ENCODE assay signal across 16 cellular contexts in the genomic region with DNA sequence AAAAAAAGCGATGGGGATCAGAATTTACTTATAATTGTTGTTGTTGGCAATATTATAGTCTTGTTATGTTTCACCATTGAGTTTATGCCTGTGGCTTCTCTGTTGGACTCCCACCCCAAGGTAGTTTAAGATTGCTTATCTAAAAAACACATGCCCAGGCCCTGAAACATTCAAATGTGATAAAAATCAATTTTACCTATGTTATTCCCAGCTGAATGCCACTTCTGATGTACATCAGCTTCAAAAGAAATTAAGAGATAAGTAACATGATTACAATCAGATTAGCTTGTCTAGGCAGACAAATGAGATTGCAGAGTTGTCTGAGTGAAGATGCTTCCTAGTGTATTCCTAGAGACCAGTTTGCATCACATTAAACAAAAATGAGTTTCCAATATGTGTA.
DNase-seq lines count a peak whose midpoint lies in the region; ATAC-seq and TF ChIP-seq lines count a peak whose summit lies in the region.
"Had no signal": no experiment of that assay in that cellular context is flagged by ENCODE, and none has a peak within 500 bp of the region (broad histone marks: within the 10 kb centered on the region; RNA-seq: fewer than 3 reads in every experiment).

No MANE protein-coding gene starts in this region.

- H3K18ac ChIP-seq in mesendoderm (ENCODE audit: low read length), result no peak overlapping the region

- H3K36me3 ChIP-seq in adipocyte (ENCODE audit: control insufficient read depth, insufficient read depth, low read length, severe bottlenecking), result no peaks in the 10 kb centered on the region
- H3K36me3 ChIP-seq in mesendoderm (ENCODE audit: control insufficient read depth, insufficient read depth, low read length), result no peaks in the 10 kb centered on the region
- H3K36me3 ChIP-seq: BLaER1 had no signal

- no peak overlapping the region for H2BK5ac ChIP-seq in mesendoderm (ENCODE audit: low read length)

- no peaks in the 10 kb centered on the region for H3K79me1 ChIP-seq in mesendoderm (ENCODE audit: low read length)

- no peak overlapping the region for H2BK15ac ChIP-seq in mesendoderm (replicated peaks; ENCODE audit: low read depth)

- H3K9me3 ChIP-seq in adipocyte (ENCODE audit: control insufficient read depth, low read length), result peaks cover 1% of the 10 kb centered on the region
- H3K9me3 ChIP-seq: A549 had no signal

- no peaks in the 10 kb centered on the region for H3K79me2 ChIP-seq in mesendoderm (ENCODE audit: control insufficient read depth, insufficient read depth, low read length)

- H3K4me2 ChIP-seq in mesendoderm (ENCODE audit: low read length), result no peak overlapping the region
- H3K4me2 ChIP-seq: A549, BLaER1 had no signal

- no peak for TF ChIP-seq CTCF in RWPE1 (conservative IDR thresholded peaks at IDR 0.05; ENCODE audit: low read depth)

- no peak overlapping the region for H3K9ac ChIP-seq in adipocyte (ENCODE audit: low read length)
- H3K9ac ChIP-seq in mesendoderm (ENCODE audit: low read length), result no peak overlapping the region
- H3K9ac ChIP-seq: BLaER1, GM23248 had no signal

- no peak overlapping the region for H3K23ac ChIP-seq in mesendoderm (ENCODE audit: low read length)

- H3K4me3 ChIP-seq in adipocyte (ENCODE audit: low read length) (no peak overlapping the region), mesendoderm (ENCODE audit: low read length) (no peak overlapping the region)
- H3K4me3 ChIP-seq: A549, BLaER1, GM23248 had no signal

- WGBS in mesendoderm (ENCODE audit: extremely low coverage, insufficient coverage, low lambda C conversion rate), result no CpG with 5 or more reads among the region's 1 CpG

- no peak overlapping the region for H4K8ac ChIP-seq in mesendoderm (ENCODE audit: low read depth, low read length)

- CTCF ChIA-PET in RWPE1 (lab: Yijun Ruan, JAX), result no interaction called here

- no peak overlapping the region for H4K5ac ChIP-seq in mesendoderm (ENCODE audit: low read length)

- H3K27me3 ChIP-seq in adipocyte (replicated peaks; ENCODE audit: control insufficient read depth, insufficient read depth, low read length), result no peaks in the 10 kb centered on the region
- H3K27me3 ChIP-seq in mesendoderm (ENCODE audit: insufficient read depth, low read length, poor library complexity), result no peaks in the 10 kb centered on the region
- H3K27me3 ChIP-seq: BLaER1 had no signal

- DNase-seq in D341Med (ENCODE audit: low spot score) (peak; percentile 27), NCI-H82 treated with DMSO at 0.1 percent for 48 hours (lab: John Stamatoyannopoulos, UW; ENCODE audit: unreplicated experiment) (peak; percentile 33), adipocyte (ENCODE audit: low read depth) (peak; percentile 40), mesendoderm (peak; percentile 5), HCEC 1CT (no peak), RWPE1 (ENCODE audit: low spot score) (no peak)
- DNase-seq: AML-193; Calu3; CD8-positive, alpha-beta T cell; GDM1; GM23248; KG1 had no signal

- H3K4ac ChIP-seq in mesendoderm (ENCODE audit: low read depth, low read length), result no peak overlapping the region

- H2AK5ac ChIP-seq in mesendoderm (ENCODE audit: low read length), result no peak overlapping the region

- H3K4me1 ChIP-seq in adipocyte (ENCODE audit: control insufficient read depth, insufficient read depth, low read length) (no peaks in the 10 kb centered on the region), mesendoderm (ENCODE audit: control insufficient read depth, low read depth, low read length) (no peaks in the 10 kb centered on the region)
- H3K4me1 ChIP-seq: A549, BLaER1 had no signal

- no peak overlapping the region for H3K56ac ChIP-seq in mesendoderm (ENCODE audit: low read length)

- no peak overlapping the region for H3K27ac ChIP-seq in mesendoderm (ENCODE audit: low read depth, low read length)
- H3K27ac ChIP-seq in RWPE1, result no peak overlapping the region
- H3K27ac ChIP-seq: 22Rv1, A549, BLaER1, GM23248 had no signal

- no peak overlapping the region for H2BK120ac ChIP-seq in mesendoderm (ENCODE audit: low read depth, low read length)

- ATAC-seq in HG02884 (IDR thresholded peaks at IDR 0.05; ENCODE audit: unreplicated experiment), result no peak
- ATAC-seq: A549; CD8-positive, alpha-beta T cell had no signal

- POLR2A ChIA-PET in RWPE1 (lab: Yijun Ruan, JAX; ENCODE audit: low non-redundant PET), result no interaction called here

Comparison
In these comparisons a context has a peak if more than half of its experiments do, and no peak if none do; other contexts are left out.
1. DNase-seq: peak in D341Med (single experiment), NCI-H82 treated with DMSO at 0.1 percent for 48 hours (single experiment), adipocyte (single experiment) and mesendoderm (single experiment); none in HCEC 1CT (single experiment) and RWPE1 (single experiment).